Comparison of ENCODE assay signal across 12 cellular contexts in genomic region chr13:24038846-24039330, GRCh38.
DNase-seq lines count a peak whose midpoint lies in the region; ATAC-seq lines count a peak whose summit lies in the region.
"Had no signal": no experiment of that assay in that cellular context is flagged by ENCODE, and none has a peak within 500 bp of the region (broad histone marks: within the 10 kb centered on the region; RNA-seq: fewer than 3 reads in every experiment).

No MANE protein-coding gene starts in this region.

- H3K4me1 Mint-ChIP-seq in T-helper 2 cell treated with Interferon-gamma antibody and Interleukin-4, amounts not matched to agents 5 μg/mL and 100 μg/mL, for 36 hours (ENCODE audit: low read depth) = peaks cover 18% of the 10 kb centered on the region

- H3K9me3 Mint-ChIP-seq in T-helper 2 cell treated with Interferon-gamma antibody and Interleukin-4, amounts not matched to agents 5 μg/mL and 100 μg/mL, for 36 hours = no peaks in the 10 kb centered on the region

- peak; percentile 31 for ATAC-seq in esophagus mucosa
- no peak for ATAC-seq in HG02840 (IDR thresholded peaks at IDR 0.05; ENCODE audit: low FRiP score, unreplicated experiment)
- no peak for ATAC-seq in GM21447 (IDR thresholded peaks at IDR 0.05; ENCODE audit: unreplicated experiment)
- no peak for ATAC-seq in GM21390 (IDR thresholded peaks at IDR 0.05; ENCODE audit: unreplicated experiment)
- ATAC-seq: upper lobe of right lung had no signal

- peaks cover 2% of the 10 kb centered on the region for H3K27me3 Mint-ChIP-seq in T-helper 2 cell treated with Interferon-gamma antibody and Interleukin-4, amounts not matched to agents 5 μg/mL and 100 μg/mL, for 36 hours (ENCODE audit: low read depth)

- no peak overlapping the region for H3K27ac Mint-ChIP-seq in T-helper 2 cell treated with Interferon-gamma antibody and Interleukin-4, amounts not matched to agents 5 μg/mL and 100 μg/mL, for 36 hours

- DNase-seq in COR-L47 (lab: John Stamatoyannopoulos, UW) (peak; percentile 54), NCI-H2081 (lab: John Stamatoyannopoulos, UW) (peak; percentile 12 to 62), occipital lobe (lab: John Stamatoyannopoulos, UW) (peak; percentile 37)
- DNase-seq in T-helper 2 cell treated with Interferon-gamma antibody and Interleukin-4, amounts not matched to agents 5 μg/mL and 100 μg/mL, for 36 hours (ENCODE audit: low spot score) = no peak
- DNase-seq: GF-D8; KBM-7; stimulated activated CD4-positive, alpha-beta T cell treated with anti-CD3 and anti-CD28 coated beads, Interleukin-12 subunit alpha, Interleukin-12 subunit beta, amount 100 ng/mL, for 4 hours; upper lobe of right lung had no signal

- no peak overlapping the region for H3K4me3 Mint-ChIP-seq in T-helper 2 cell treated with Interferon-gamma antibody and Interleukin-4, amounts not matched to agents 5 μg/mL and 100 μg/mL, for 36 hours

- H3K36me3 Mint-ChIP-seq in T-helper 2 cell treated with Interferon-gamma antibody and Interleukin-4, amounts not matched to agents 5 μg/mL and 100 μg/mL, for 36 hours (ENCODE audit: low read depth) = no peaks in the 10 kb centered on the region
